In the genomic region with DNA sequence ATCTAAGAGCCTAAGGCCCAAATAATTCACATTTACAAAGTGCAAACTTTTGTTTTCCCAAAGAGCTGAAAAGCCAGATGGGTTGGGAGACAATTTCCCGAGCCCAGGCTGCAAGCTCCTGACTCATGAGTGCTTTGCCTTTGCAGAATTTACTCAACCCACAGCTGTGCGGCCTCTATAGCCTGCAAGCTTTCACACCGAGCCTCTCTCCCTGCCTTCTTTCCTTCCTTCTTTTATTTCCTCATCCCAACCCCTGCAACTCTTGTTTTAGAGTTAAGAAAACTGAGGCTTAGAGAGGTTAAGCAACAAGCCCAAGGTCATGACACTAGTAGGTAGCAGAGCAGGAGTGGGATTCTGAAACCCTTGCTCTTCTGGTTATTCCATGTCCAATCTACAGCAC, we compare ENCODE assay signal across 21 cellular contexts.
"Had no signal": no experiment of that assay in that cellular context is flagged by ENCODE, and none has a peak within 500 bp of the region (broad histone marks: within the 10 kb centered on the region; RNA-seq: fewer than 3 reads in every experiment).

No MANE protein-coding gene starts in this region.

- H3K36me3 ChIP-seq: breast epithelium, esophagus squamous epithelium, gastrocnemius medialis, stomach, transverse colon, uterus had no signal

- H3K4me3 Mint-ChIP-seq: activated naive CD8-positive, alpha-beta T cell treated with anti-CD3 and anti-CD28 coated beads, Interleukin-2, amount 10 ng/mL, durations not matched to agents 7 days and 5 days; activated T-cell treated with anti-CD3 and anti-CD28 coated beads, Interleukin-2, amount 50 U/mL, for 24 hours; activated T-helper 17 cell treated with anti-CD3 and anti-CD28 coated beads, Interleukin-2, amount 50 U/mL, for 72 hours; central memory CD8-positive, alpha-beta T cell; endodermal cell; memory B cell; nephron had no signal

- H3K27me3 ChIP-seq: breast epithelium, gastrocnemius medialis, transverse colon, uterus had no signal

- H3K36me3 Mint-ChIP-seq: activated naive CD8-positive, alpha-beta T cell treated with anti-CD3 and anti-CD28 coated beads, Interleukin-2, amount 10 ng/mL, durations not matched to agents 7 days and 5 days; memory B cell had no signal

- H3K27me3 Mint-ChIP-seq: activated T-helper 17 cell treated with anti-CD3 and anti-CD28 coated beads, Interleukin-2, amount 50 U/mL, for 72 hours had no signal

- H3K4me3 ChIP-seq: breast epithelium, coronary artery, esophagus squamous epithelium, gastrocnemius medialis, stomach, transverse colon, uterus had no signal

- H3K9me3 Mint-ChIP-seq: activated naive CD8-positive, alpha-beta T cell treated with anti-CD3 and anti-CD28 coated beads, Interleukin-2, amount 10 ng/mL, durations not matched to agents 7 days and 5 days; activated T-cell treated with anti-CD3 and anti-CD28 coated beads, Interleukin-2, amount 50 U/mL, for 24 hours; activated T-helper 17 cell treated with anti-CD3 and anti-CD28 coated beads, Interleukin-2, amount 50 U/mL, for 72 hours; central memory CD8-positive, alpha-beta T cell; endodermal cell; nephron had no signal

- H3K27ac Mint-ChIP-seq: activated naive CD8-positive, alpha-beta T cell treated with anti-CD3 and anti-CD28 coated beads, Interleukin-2, amount 10 ng/mL, durations not matched to agents 7 days and 5 days; activated T-cell treated with anti-CD3 and anti-CD28 coated beads, Interleukin-2, amount 50 U/mL, for 24 hours; activated T-helper 17 cell treated with anti-CD3 and anti-CD28 coated beads, Interleukin-2, amount 50 U/mL, for 72 hours; endodermal cell; memory B cell; nephron had no signal

- H3K9me3 ChIP-seq: breast epithelium, esophagus squamous epithelium, gastrocnemius medialis, stomach, transverse colon, uterus had no signal

- H3K4me1 ChIP-seq: breast epithelium, esophagus squamous epithelium, gastrocnemius medialis, parathyroid adenoma, stomach, transverse colon, uterus had no signal

- DNase-seq: activated CD4-positive, alpha-beta T cell treated with anti-CD3 and anti-CD28 coated beads for 1 hour; activated CD4-positive, alpha-beta T cell treated with anti-CD3 and anti-CD28 coated beads, Interleukin-2, amount 50 U/mL, for 1 hour; activated naive CD8-positive, alpha-beta T cell treated with anti-CD3 and anti-CD28 coated beads, Interleukin-2, amount 10 ng/mL, durations not matched to agents 7 days and 5 days; activated T-cell treated with anti-CD3 and anti-CD28 coated beads, Interleukin-2, amount 50 U/mL, for 24 hours; amniotic stem cell; endodermal cell; esophagus squamous epithelium; gastrocnemius medialis; kidney glomerular epithelial cell; left ventricle myocardium superior; right cardiac atrium; stomach; transverse colon; uterus had no signal

- H3K4me1 Mint-ChIP-seq: activated naive CD8-positive, alpha-beta T cell treated with anti-CD3 and anti-CD28 coated beads, Interleukin-2, amount 10 ng/mL, durations not matched to agents 7 days and 5 days; activated T-helper 17 cell treated with anti-CD3 and anti-CD28 coated beads, Interleukin-2, amount 50 U/mL, for 72 hours; central memory CD8-positive, alpha-beta T cell; nephron had no signal
